ENCODE assay signal across 1 cellular context in the genomic region with DNA sequence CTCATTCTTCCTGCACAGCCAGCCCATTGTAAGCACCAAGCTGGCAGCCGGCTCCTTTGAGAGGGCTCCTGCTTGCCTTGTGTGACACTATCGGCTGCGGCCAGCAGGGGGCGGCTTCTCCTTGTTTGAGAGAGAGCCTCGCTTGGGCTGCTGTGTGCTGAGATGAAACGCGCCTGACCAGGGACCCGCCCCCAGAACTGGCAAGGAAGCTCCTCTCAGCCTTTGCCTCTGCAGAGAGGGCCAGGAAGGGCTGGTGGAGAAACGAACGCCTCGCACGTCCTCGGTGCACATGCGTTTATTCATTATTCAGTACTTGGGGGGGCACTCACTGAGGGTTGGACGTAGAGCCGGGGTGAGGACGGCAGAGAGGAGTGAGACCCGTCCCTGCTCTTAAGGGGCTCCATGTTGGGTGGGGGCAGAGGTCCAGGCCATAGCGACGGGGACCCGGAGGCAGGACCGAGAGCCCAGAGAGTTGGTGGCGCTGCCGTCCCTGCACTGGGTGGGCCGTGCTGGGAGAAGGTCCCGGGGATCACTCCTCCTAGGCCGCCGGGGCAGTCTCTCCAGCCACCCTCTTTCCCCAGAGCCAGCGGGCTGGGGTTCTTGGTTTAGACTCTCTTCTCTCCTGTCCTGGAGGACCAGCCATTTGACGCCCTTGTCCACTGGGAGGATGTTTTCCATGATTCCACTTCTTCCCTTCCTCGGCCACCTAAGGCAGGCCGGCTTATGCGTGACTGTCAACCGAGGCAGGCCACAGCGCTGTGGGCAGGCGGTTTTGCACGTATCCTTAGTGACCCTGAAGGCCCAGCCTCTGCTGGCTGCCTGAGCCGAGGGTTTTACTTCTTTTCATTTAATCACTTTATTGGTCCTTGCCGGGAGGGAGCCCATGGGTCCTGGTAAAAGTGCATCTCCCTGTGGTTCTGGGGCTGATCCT.
TF ChIP-seq lines count a peak whose summit lies in the region.

No MANE protein-coding gene starts in this region.

TF ChIP-seq in H1, 55 proteins besides CTCF, POLR2A, EP300 and RAD21 (continued from another document):
- TF ChIP-seq MAX (IDR thresholded peaks at IDR 0.05) (peak; percentile 84), CBX8 (IDR thresholded peaks at IDR 0.05; ENCODE audit: borderline replicate concordance, low read depth, low read length) (no peak), GABPA (IDR thresholded peaks at IDR 0.05; ENCODE audit: borderline replicate concordance, insufficient read depth, low read length) (no peak), RXRA (IDR thresholded peaks at IDR 0.05; ENCODE audit: insufficient read depth, low read depth, low read length) (no peak), GTF2F1 (IDR thresholded peaks at IDR 0.05; ENCODE audit: borderline replicate concordance, low read depth, low read length) (no peak), SRF (IDR thresholded peaks at IDR 0.05; ENCODE audit: low read depth, low read length) (no peak), TBP (IDR thresholded peaks at IDR 0.05; ENCODE audit: low read depth, low read length) (0 out of 2 replicates have a peak, but pooled peaks have one; percentile 30), HDAC2 (IDR thresholded peaks at IDR 0.05; ENCODE audit: borderline replicate concordance in 1 of 2, low read depth in 2 of 2, low read length in 2 of 2) (no peak), E2F6 (IDR thresholded peaks at IDR 0.05) (peak; percentile 83), BCL11A (IDR thresholded peaks at IDR 0.05; ENCODE audit: low read depth in 2 of 2, low read length in 2 of 2) (no peak), SP2 (IDR thresholded peaks at IDR 0.05; ENCODE audit: low read length) (no peak)
- TF ChIP-seq, protein P1, sequence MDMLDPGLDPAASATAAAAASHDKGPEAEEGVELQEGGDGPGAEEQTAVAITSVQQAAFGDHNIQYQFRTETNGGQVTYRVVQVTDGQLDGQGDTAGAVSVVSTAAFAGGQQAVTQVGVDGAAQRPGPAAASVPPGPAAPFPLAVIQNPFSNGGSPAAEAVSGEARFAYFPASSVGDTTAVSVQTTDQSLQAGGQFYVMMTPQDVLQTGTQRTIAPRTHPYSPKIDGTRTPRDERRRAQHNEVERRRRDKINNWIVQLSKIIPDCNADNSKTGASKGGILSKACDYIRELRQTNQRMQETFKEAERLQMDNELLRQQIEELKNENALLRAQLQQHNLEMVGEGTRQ (IDR thresholded peaks at IDR 0.05; ENCODE audit: low read length), result no peak
TF ChIP-seq in H1: peak in this region for 6.
